In genomic region chr5:62084391-62084790, GRCh38 we compare ENCODE assay signal across 24 cellular contexts.
"Had no signal": no experiment of that assay in that cellular context is flagged by ENCODE, and none has a peak within 500 bp of the region (broad histone marks: within the 10 kb centered on the region; RNA-seq: fewer than 3 reads in every experiment).

No MANE protein-coding gene starts in this region.

- H3K27ac ChIP-seq: colonic mucosa, esophagus muscularis mucosa, foreskin keratinocyte, gastroesophageal sphincter, heart left ventricle, hepatocyte, neural progenitor cell, psoas muscle, sigmoid colon, stomach, testis, tibial artery had no signal

- H3K4me1 ChIP-seq: colonic mucosa, esophagus muscularis mucosa, gastroesophageal sphincter, heart left ventricle, neural progenitor cell, psoas muscle, sigmoid colon, stomach, testis, tibial artery had no signal

- H3K9me3 ChIP-seq: colonic mucosa, esophagus muscularis mucosa, gastroesophageal sphincter, heart left ventricle, mucosa of descending colon, psoas muscle, sigmoid colon, stomach, testis, tibial artery had no signal

- H3K79me2 ChIP-seq: hepatocyte had no signal

- H3K27me3 ChIP-seq: colonic mucosa, esophagus muscularis mucosa, foreskin keratinocyte, gastroesophageal sphincter, heart left ventricle, hepatocyte, neural progenitor cell, sigmoid colon, stomach, testis, tibial artery had no signal

- H3K4me3 ChIP-seq: colonic mucosa, esophagus muscularis mucosa, gastroesophageal sphincter, heart left ventricle, hepatocyte, lung, mucosa of descending colon, neural progenitor cell, psoas muscle, sigmoid colon, stomach, testis, tibial artery had no signal

- H3K9ac ChIP-seq: neural progenitor cell had no signal

- H2AFZ ChIP-seq: hepatocyte, neural progenitor cell had no signal

- ATAC-seq: gastroesophageal sphincter; heart left ventricle; left ventricle myocardium superior; mucosa of descending colon; psoas muscle; right cardiac atrium; stimulated activated effector memory CD8-positive, alpha-beta T cell treated with anti-CD3 and anti-CD28 coated beads, Interleukin-12 subunit alpha, Interleukin-12 subunit beta, amount 100 ng/mL, for 72 hours had no signal

- H3K4me2 ChIP-seq: hepatocyte, neural progenitor cell had no signal

- H3K36me3 ChIP-seq: colonic mucosa, esophagus muscularis mucosa, gastroesophageal sphincter, heart left ventricle, neural progenitor cell, sigmoid colon, stomach, tibial artery had no signal

- DNase-seq: colonic mucosa; effector CD8-positive, alpha-beta T cell; endodermal cell; heart left ventricle; islet precursor cell; left ventricle myocardium superior; mucosa of descending colon; naive B cell; psoas muscle; right cardiac atrium; sigmoid colon; stimulated activated CD4-positive, alpha-beta T cell treated with anti-CD3 and anti-CD28 coated beads, Interleukin-2, amount 100 ng/mL, for 24 hours; stimulated activated CD4-positive, alpha-beta T cell treated with anti-CD3 and anti-CD28 coated beads, Interleukin-4, amount 100 ng/mL, for 24 hours; stimulated activated naive CD4-positive, alpha-beta T cell treated with Interleukin-2 at 50 U/mL for 16 hours; stomach; testis; tibial artery had no signal
